7 cellular contexts compared by ENCODE assay signal in the genomic region with DNA sequence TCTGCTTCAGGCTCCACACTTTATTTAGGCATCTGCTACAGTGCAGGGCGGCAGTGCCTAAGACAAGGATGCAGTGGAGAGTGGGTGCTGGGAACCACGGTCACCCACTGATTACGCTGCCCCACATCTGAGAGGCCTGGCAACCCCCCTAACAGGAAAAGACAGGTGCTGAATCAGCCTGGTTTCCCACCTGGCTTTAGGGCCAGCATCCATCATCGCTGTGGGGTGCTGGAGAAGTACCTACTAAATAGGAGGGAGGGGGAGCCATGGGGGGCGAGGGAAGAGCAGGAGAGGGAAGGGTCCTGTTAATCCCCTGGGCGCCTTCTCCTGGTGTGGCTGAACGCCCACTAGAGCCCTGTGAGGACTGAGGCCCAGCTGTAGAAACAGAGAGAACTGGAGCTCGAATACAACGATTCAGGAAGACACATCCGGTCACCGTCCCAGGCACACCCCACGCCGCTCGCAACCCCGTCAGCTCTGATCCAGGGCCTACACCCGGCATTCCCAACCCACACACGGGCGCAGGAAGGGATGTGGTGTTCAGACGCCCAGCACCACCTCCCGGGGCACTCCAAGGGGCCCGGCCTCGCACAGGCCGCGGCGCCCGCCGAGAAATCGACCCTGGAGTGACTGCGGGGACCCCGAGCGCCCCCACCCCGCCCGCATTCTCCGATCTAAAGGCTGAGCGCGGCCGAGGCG. TPM values are rescaled to one million over a fixed set of nuclear protein-coding genes. Genes with fewer than 3 reads are reported as not detected.
DNase-seq lines count a peak whose midpoint lies in the region; ATAC-seq, FAIRE-seq and TF ChIP-seq lines count a peak whose summit lies in the region.

No MANE protein-coding gene starts in this region.

- peak overlapping the region; percentile 95 for H3K27ac Mint-ChIP-seq in activated CD4-positive, alpha-beta T cell treated with anti-CD3 and anti-CD28 coated beads for 36 hours
- H3K27ac Mint-ChIP-seq in effector memory CD8-positive, alpha-beta T cell, result peak overlapping the region; percentile 83 to 94
- peak overlapping the region; percentile 95 for H3K27ac Mint-ChIP-seq in mesothelial cell of epicardium

- TF ChIP-seq POLR2A in GM12891 (IDR thresholded peaks at IDR 0.05; ENCODE audit: low read depth, low read length), result no peak; the same call in 1 of the 2 replicates

- H3K9me3 Mint-ChIP-seq in activated CD4-positive, alpha-beta T cell treated with anti-CD3 and anti-CD28 coated beads for 36 hours (ENCODE audit: low read depth), result no peaks in the 10 kb centered on the region
- no peaks in the 10 kb centered on the region for H3K9me3 Mint-ChIP-seq in effector memory CD8-positive, alpha-beta T cell
- no peaks in the 10 kb centered on the region for H3K9me3 Mint-ChIP-seq in mesothelial cell of epicardium

- intact Hi-C loops in activated CD4-positive, alpha-beta T cell treated with anti-CD3 and anti-CD28 coated beads for 36 hours (cut with DNase I, micrococcal nuclease), result loop anchor here (1.0 to 10.0 kb wide), 9 partner anchors 108 to 1558 kb away; partner anchors contain the start of genes CDKN2AIP (in 2 of the 2), ING2 (in 1 of the 2), IRF2 (in 1 of the 2) and RWDD4 (in 1 of the 2)

- H3K27me3 ChIP-seq in H7 (ENCODE audit: control insufficient read depth, insufficient read depth, low read length), result no peaks in the 10 kb centered on the region; the same call in 1 of the 2 replicates

- POLR2A ChIA-PET in activated CD4-positive, alpha-beta T cell treated with anti-CD3 and anti-CD28 coated beads for 36 hours (lab: Charles Lee), result no interaction called here

- peak; percentile 12 for ATAC-seq in activated CD4-positive, alpha-beta T cell treated with anti-CD3 and anti-CD28 coated beads for 36 hours
- ATAC-seq in effector memory CD8-positive, alpha-beta T cell (replicated peaks), result no peak

- peak overlapping the region; percentile 79 for H3K4me3 Mint-ChIP-seq in activated CD4-positive, alpha-beta T cell treated with anti-CD3 and anti-CD28 coated beads for 36 hours
- H3K4me3 Mint-ChIP-seq in effector memory CD8-positive, alpha-beta T cell, result peak overlapping the region; percentile 73 to 74
- H3K4me3 Mint-ChIP-seq in mesothelial cell of epicardium, result peak overlapping the region; percentile 79

- FAIRE-seq in GM12891 (lab: Jason Lieb, UNC), result peak; percentile 59

- H3K36me3 ChIP-seq in H7 (replicated peaks; ENCODE audit: control insufficient read depth, insufficient read depth, low read length), result peaks cover 12% of the 10 kb centered on the region

- H3K27me3 Mint-ChIP-seq in activated CD4-positive, alpha-beta T cell treated with anti-CD3 and anti-CD28 coated beads for 36 hours, result no peaks in the 10 kb centered on the region
- H3K27me3 Mint-ChIP-seq in effector memory CD8-positive, alpha-beta T cell, result no peaks in the 10 kb centered on the region
- no peaks in the 10 kb centered on the region for H3K27me3 Mint-ChIP-seq in mesothelial cell of epicardium (ENCODE audit: low read depth)

- no peak for TF ChIP-seq CTCF in mesothelial cell of epicardium (IDR thresholded peaks at IDR 0.05; ENCODE audit: unreplicated experiment)

- peaks cover 47% of the 10 kb centered on the region for H3K36me3 Mint-ChIP-seq in activated CD4-positive, alpha-beta T cell treated with anti-CD3 and anti-CD28 coated beads for 36 hours (ENCODE audit: low read depth)
- peaks cover 28% of the 10 kb centered on the region for H3K36me3 Mint-ChIP-seq in effector memory CD8-positive, alpha-beta T cell (ENCODE audit: insufficient read depth)
- peaks cover 10% of the 10 kb centered on the region for H3K36me3 Mint-ChIP-seq in mesothelial cell of epicardium

- CTCF ChIA-PET in activated CD4-positive, alpha-beta T cell treated with anti-CD3 and anti-CD28 coated beads for 36 hours (lab: Charles Lee), result interaction anchor here (0.6 to 1.4 kb wide), 2 partner anchors 9 kb away, joined by 4 to 5 read pairs; no protein-coding TSS in a partner anchor

- DNase-seq in GM12891 (ENCODE audit: insufficient read length, low spot score), result peak; percentile 17
- no peak for DNase-seq in H7
- peak; percentile 47 for DNase-seq in LoVo (ENCODE audit: low spot score)
- peak; percentile 59 for DNase-seq in activated CD4-positive, alpha-beta T cell treated with anti-CD3 and anti-CD28 coated beads for 36 hours
- peak in 1 of 3 experiments; percentile 23 for DNase-seq in effector memory CD8-positive, alpha-beta T cell
- peak in 1 of 2 experiments; percentile 50 for DNase-seq in mesothelial cell of epicardium (ENCODE audit: low spot score in 2 of 2, unreplicated experiment in 2 of 2)
- DNase-seq in stimulated activated naive CD4-positive, alpha-beta T cell (lab: John Stamatoyannopoulos, UW), result peak in 4 of 6 experiments; percentile 10 to 71 (median 26)

- H3K4me3 ChIP-seq in H7 (ENCODE audit: insufficient read depth, low read depth, low read length), result peak overlapping the region; percentile 67

- H3K4me1 Mint-ChIP-seq in activated CD4-positive, alpha-beta T cell treated with anti-CD3 and anti-CD28 coated beads for 36 hours, result peaks cover 52% of the 10 kb centered on the region
- H3K4me1 Mint-ChIP-seq in effector memory CD8-positive, alpha-beta T cell (ENCODE audit: low read depth in 2 of 2), result peaks cover 44 to 54% of the 10 kb centered on the region in 2 donors
- H3K4me1 Mint-ChIP-seq in mesothelial cell of epicardium, result peaks cover 49% of the 10 kb centered on the region

TF ChIP-seq in GM12891, 5 proteins besides CTCF, POLR2A, EP300 and RAD21:
- no peak for TF ChIP-seq SPI1 (IDR thresholded peaks at IDR 0.05; ENCODE audit: low read depth, low read length)
- no peak for TF ChIP-seq PAX5 (IDR thresholded peaks at IDR 0.05; ENCODE audit: insufficient read depth, low read length, severe bottlenecking)
- TF ChIP-seq POU2F2 (IDR thresholded peaks at IDR 0.05; ENCODE audit: low read depth, low read length), result no peak
- TF ChIP-seq TAF1 (IDR thresholded peaks at IDR 0.05; ENCODE audit: low read depth, low read length), result no peak
- TF ChIP-seq POLR2AphosphoS5 (IDR thresholded peaks at IDR 0.05; ENCODE audit: low read depth, low read length), result peak; percentile 68

RNA-seq across cellular contexts. Expression of gene DCTD, which starts 0.6 kb away (rescaled TPM):
- 89.3 TPM for polyA plus RNA-seq in GM12891 (2012; ENCODE audit: low read depth, missing spikeins)
- 55.0 and 56.5 TPM in 2 replicates for total RNA-seq in H7 (2014; rRNA removed; shearing (Covaris generic))
- 100 to 1,000 TPM; 119 to 128 TPM for total RNA-seq in activated CD4-positive, alpha-beta T cell treated with anti-CD3 and anti-CD28 coated beads for 36 hours
- total RNA-seq in mesothelial cell of epicardium, result 93.7 to 101 TPM (median 101 TPM) in 3 replicates
